In genomic region chr6:143805832-143806281, GRCh38 we compare ENCODE assay signal across 12 cellular contexts. TPM values are rescaled to one million over a fixed set of nuclear protein-coding genes. Genes with fewer than 3 reads are reported as not detected.
DNase-seq lines count a peak whose midpoint lies in the region; ATAC-seq, FAIRE-seq and TF ChIP-seq lines count a peak whose summit lies in the region.
"Had no signal": no experiment of that assay in that cellular context is flagged by ENCODE, and none has a peak within 500 bp of the region (broad histone marks: within the 10 kb centered on the region; RNA-seq: fewer than 3 reads in every experiment).

No MANE protein-coding gene starts in this region.

- in situ Hi-C loops in K562 (cut with MboI), result no loop called here

- TF ChIP-seq POLR2A in K562 (conservative IDR thresholded peaks at IDR 0.05), result no peak

- DNase-seq in GF-D8 (lab: John Stamatoyannopoulos, UW), result peak; percentile 1
- DNase-seq in MV-4-11 (lab: John Stamatoyannopoulos, UW), result peak; percentile 74
- peak in 1 of 4 experiments; percentile 53 for DNase-seq in K562 (ENCODE audit: extremely low read depth in 1 of 4, low spot score in 3 of 4)
- DNase-seq in NOMO-1 treated with dmso at 0.1 percent for 144 hours (lab: John Stamatoyannopoulos, UW; ENCODE audit: unreplicated experiment), result no peak
- no peak for DNase-seq in foreskin fibroblast

- no peak for FAIRE-seq in K562 (lab: Jason Lieb, UNC)
- FAIRE-seq: endometrium, H1 had no signal

- intact Hi-C loops in K562 (cut with micrococcal nuclease), result loop anchor here (2.0 to 5.0 kb wide), 4 partner anchors 37 to 294 kb away; partner anchors contain the start of genes FUCA2, LTV1 and PHACTR2

- no peaks in the 10 kb centered on the region for H4K20me1 ChIP-seq in K562 (replicated peaks; ENCODE audit: control insufficient read depth, insufficient read depth, low read length)

- H3K27me3 ChIP-seq in K562 (ENCODE audit: control insufficient read depth in 2 of 2, insufficient read depth in 2 of 2, low read length in 2 of 2) (no peaks in the 10 kb centered on the region), neutrophil (no peaks in the 10 kb centered on the region)

- POLR2A ChIA-PET in K562 (lab: Yijun Ruan, JAX), result interaction anchor here (0.7 to 2.7 kb wide), 4 partner anchors 10 to 38 kb away, joined by 3 to 11 read pairs (median 6); partner anchors contain the start of gene LTV1

- peak; percentile 36; the same call in 1 of the 2 replicates for TF ChIP-seq EP300 in K562 (IDR thresholded peaks at IDR 0.05; ENCODE audit: low read length)

- H3K36me3 ChIP-seq in K562 (ENCODE audit: control insufficient read depth, insufficient read depth, low read length) (no peaks in the 10 kb centered on the region; the same call in 2 of the 3 replicates), neutrophil (peaks cover 4% of the 10 kb centered on the region)

- H3K9ac ChIP-seq in K562 (ENCODE audit: insufficient read depth in 1 of 2, low read depth in 2 of 2, low read length in 2 of 2), result peak overlapping the region in 1 of 2 experiments; percentile 52; a peak in 2 of 4 replicates
- H3K9ac ChIP-seq: KMS-11 had no signal

- CTCF ChIA-PET in K562 (lab: Yijun Ruan, JAX; ENCODE audit: low intra/inter-chr PET ratio), result no interaction called here

- no peak overlapping the region for H3K4me3 ChIP-seq in K562
- H3K4me3 ChIP-seq in neutrophil (ENCODE audit: low read depth in 1 of 2, low read length in 1 of 2), result no peak overlapping the region
- no peak overlapping the region for H3K4me3 ChIP-seq in foreskin fibroblast (ENCODE audit: low read depth in 1 of 2, low read length in 2 of 2)

- TF ChIP-seq RAD21 in K562 (CRISPR knock-in tag; conservative IDR thresholded peaks at IDR 0.05 in 1 of 2, IDR thresholded peaks at IDR 0.05 in 1 of 2), result no peak

- no TSS peak for BruUV-seq in K562 (replicated peaks; lab: Mats Ljungman, UMichigan)

- no peak; a peak in 1 of 6 replicates for TF ChIP-seq CTCF in K562 (IDR thresholded peaks at IDR 0.05 in 2 of 3, conservative IDR thresholded peaks at IDR 0.05 in 1 of 3; ENCODE audit: insufficient read depth in 2 of 3, low read depth in 1 of 3, low read length in 3 of 3)
- no peak for TF ChIP-seq CTCF in neutrophil (IDR thresholded peaks at IDR 0.05)
- TF ChIP-seq CTCF in foreskin fibroblast (IDR thresholded peaks at IDR 0.05; ENCODE audit: low read depth, low read length), result no peak

- 7% methylated on average over 5 of the region's 5 CpGs for WGBS in K562 (ENCODE audit: insufficient coverage, low coverage, missing lambda C conversion rate)

- no peaks in the 10 kb centered on the region for H3K9me1 ChIP-seq in K562 (ENCODE audit: control insufficient read depth, insufficient read depth, low read length)

- peak overlapping the region; percentile 45 for H2AFZ ChIP-seq in K562 (ENCODE audit: low read depth, low read length)

- H3K9me3 ChIP-seq in K562 (replicated peaks; ENCODE audit: control insufficient read depth, insufficient read depth, low read depth, low read length) (no peaks in the 10 kb centered on the region), neutrophil (no peaks in the 10 kb centered on the region)

- no peaks in the 10 kb centered on the region for H3K79me2 ChIP-seq in K562 (ENCODE audit: control insufficient read depth, insufficient read depth, low read length)

- ATAC-seq in K562, result peak; percentile 9
- no peak for ATAC-seq in HG02642 (IDR thresholded peaks at IDR 0.05; ENCODE audit: poor library complexity, unreplicated experiment)
- ATAC-seq in HG02885 (IDR thresholded peaks at IDR 0.05; ENCODE audit: poor library complexity, unreplicated experiment), result no peak

- H3K4me1 ChIP-seq in K562 (replicated peaks in 1 of 2; ENCODE audit: control insufficient read depth in 2 of 2, insufficient read depth in 2 of 2, low read length in 2 of 2) (peaks cover 47 to 52% of the 10 kb centered on the region in 2 experiments), neutrophil (ENCODE audit: control insufficient read depth in 1 of 2, insufficient read depth in 1 of 2, low read depth in 1 of 2, low read length in 1 of 2) (peaks cover 28 to 36% of the 10 kb centered on the region in 2 experiments)

- H3K27ac ChIP-seq in K562 (ENCODE audit: extremely low read depth, low read depth, low read length) (peak overlapping the region; percentile 84), neutrophil (peak overlapping the region; percentile 79)
- H3K27ac ChIP-seq: KMS-11, RWPE1 had no signal

- peak overlapping the region; percentile 56 for H3K4me2 ChIP-seq in K562 (ENCODE audit: insufficient read depth, low read length)
- H3K4me2 ChIP-seq: KMS-11 had no signal

TF ChIP-seq in K562, 482 proteins besides CTCF, POLR2A, EP300 and RAD21 (continues in another document):
- TF ChIP-seq ZFX (CRISPR knock-in tag; IDR thresholded peaks at IDR 0.05), result 0 out of 2 replicates have a peak, but pooled peaks have one; percentile 8
- 0 out of 2 replicates have a peak, but pooled peaks have one; percentile 13 for TF ChIP-seq HMG20A (CRISPR knock-in tag; conservative IDR thresholded peaks at IDR 0.05)
- no peak for TF ChIP-seq ZNF280A (IDR thresholded peaks at IDR 0.05; ENCODE audit: low read depth, partially characterized antibody)
- peak in 1 of 2 experiments; percentile 32; a peak in 1 of 4 replicates for TF ChIP-seq MNT (conservative IDR thresholded peaks at IDR 0.05)

RNA-seq across cellular contexts. Expression of gene LTV1, which starts 37.3 kb away (rescaled TPM):
- total RNA-seq in K562 (2011; cell fraction: chromatin; rRNA removed; ENCODE audit: low replicate concordance), result 15.2 and 38.3 TPM in 2 replicates
- 10.5 and 12.2 TPM in 2 replicates for total RNA-seq in K562 (2011; cell fraction: nucleolus; rRNA removed)
- 10.1 and 13.8 TPM in 2 replicates for total RNA-seq in K562 (2011; cell fraction: nucleoplasm; rRNA removed)
- total RNA-seq in K562 (2014; rRNA removed) (66.8 and 80.1 TPM in 2 replicates), K562 (2014; rRNA removed; fragmentation: Illumina TruSeq; extraction: Trizol) (119 and 142 TPM in 2 replicates), K562 (2015; rRNA removed; fragmentation: Illumina TruSeq; extraction: Trizol) (140 and 148 TPM in 2 replicates), K562 (2021) (65.7 and 70.7 TPM in 2 replicates)
- polyA plus RNA-seq in K562 (2011; rRNA removed) (35.9 and 57.9 TPM in 2 replicates), K562 (2014; fragmentation: Illumina TruSeq; extraction: Trizol) (114 and 123 TPM in 2 replicates), K562 (2014; fragmentation: Nextera tagmentation; extraction: Ambion mirVana) (100 to 1,000 TPM in 1 of 2 experiments, 10 to 100 TPM in 1; 88.3 to 162 TPM), K562 (2014; rRNA removed) (123 and 141 TPM in 2 replicates)
- polyA plus RNA-seq in K562 (2011; cell fraction: cytosol; rRNA removed), result 6.3 and 12.5 TPM in 2 replicates
- 31.6 and 33.6 TPM in 2 replicates for polyA plus RNA-seq in K562 (2011; cell fraction: nucleus; rRNA removed)
- 38.2 and 83.0 TPM in 2 replicates for polyA plus RNA-seq in K562 (2012)
- polyA minus RNA-seq in K562 (2011; rRNA and poly(A)+ RNA removed), result 46.1 and 49.2 TPM in 2 replicates
- 14.5 and 19.7 TPM in 2 replicates for polyA minus RNA-seq in K562 (2011; cell fraction: cytosol; rRNA and poly(A)+ RNA removed)
- 18.6 and 26.7 TPM in 2 replicates for polyA minus RNA-seq in K562 (2011; cell fraction: nucleus; rRNA and poly(A)+ RNA removed)

RNA-seq across cellular contexts. Expression of gene ZC2HC1B, which starts 58.4 kb away (rescaled TPM):
- total RNA-seq in K562 (2011; cell fraction: chromatin; rRNA removed; ENCODE audit: low replicate concordance), result not detected in 2 replicates
- not detected in 2 replicates for total RNA-seq in K562 (2011; cell fraction: nucleolus; rRNA removed)
- not detected in 2 replicates for total RNA-seq in K562 (2011; cell fraction: nucleoplasm; rRNA removed)
- not detected in 2 replicates for total RNA-seq in K562 (2014; rRNA removed)
- total RNA-seq in K562 (2014; rRNA removed; fragmentation: Illumina TruSeq; extraction: Trizol), result not detected in 2 replicates
- not detected in 2 replicates for total RNA-seq in K562 (2015; rRNA removed; fragmentation: Illumina TruSeq; extraction: Trizol)
- total RNA-seq in K562 (2021), result not detected in 2 replicates
- not detected in 2 replicates for polyA plus RNA-seq in K562 (2011; rRNA removed)
- polyA plus RNA-seq in K562 (2011; cell fraction: cytosol; rRNA removed), result not detected in 2 replicates
- not detected in 2 replicates for polyA plus RNA-seq in K562 (2011; cell fraction: nucleus; rRNA removed)
- not detected in 2 replicates for polyA plus RNA-seq in K562 (2012)
- not detected in 2 replicates for polyA plus RNA-seq in K562 (2014; fragmentation: Illumina TruSeq; extraction: Trizol)
- polyA plus RNA-seq in K562 (2014; fragmentation: Nextera tagmentation; extraction: Ambion mirVana), result not detected
- not detected in 2 replicates for polyA plus RNA-seq in K562 (2014; rRNA removed)
- polyA minus RNA-seq in K562 (2011; rRNA and poly(A)+ RNA removed), result not detected in 2 replicates
- polyA minus RNA-seq in K562 (2011; cell fraction: cytosol; rRNA and poly(A)+ RNA removed), result not detected in 2 replicates
- polyA minus RNA-seq in K562 (2011; cell fraction: nucleus; rRNA and poly(A)+ RNA removed), result not detected in 2 replicates
- total RNA-seq: H1 had no signal
- polyA plus RNA-seq: H1 had no signal

Comparison
In these comparisons a context has a peak if more than half of its experiments do, and no peak if none do; other contexts are left out.
1. DNase-seq: peak in GF-D8 (single experiment) and MV-4-11 (single experiment); none in NOMO-1 treated with dmso at 0.1 percent for 144 hours (single experiment) and foreskin fibroblast (0 of 2).